Comparison of ENCODE assay signal across 15 cellular contexts in genomic region chr18:7642491-7642890, GRCh38.
DNase-seq lines count a peak whose midpoint lies in the region; ATAC-seq and TF ChIP-seq lines count a peak whose summit lies in the region.
"Had no signal": no experiment of that assay in that cellular context is flagged by ENCODE, and none has a peak within 500 bp of the region (broad histone marks: within the 10 kb centered on the region; RNA-seq: fewer than 3 reads in every experiment).

No MANE protein-coding gene starts in this region.

- POLR2A ChIA-PET in WTC11 (lab: Charles Lee): no interaction called here

- no peak for ATAC-seq in WTC11
- ATAC-seq in GM19328 (IDR thresholded peaks at IDR 0.05; ENCODE audit: unreplicated experiment): no peak

- TF ChIP-seq CTCF in WTC11 (IDR thresholded peaks at IDR 0.05): no peak
- no peak for TF ChIP-seq CTCF in nephron progenitor cell (IDR thresholded peaks at IDR 0.05)

- H3K36me3 Mint-ChIP-seq in WTC11 (no peaks in the 10 kb centered on the region), nephron progenitor cell (ENCODE audit: low read depth) (no peaks in the 10 kb centered on the region)
- H3K36me3 Mint-ChIP-seq: CD4-positive, CD25-positive, alpha-beta regulatory T cell; CD8-positive, alpha-beta memory T cell had no signal

- intact Hi-C loops in posterior vena cava (cut with DNase I): no loop called here

- no peaks in the 10 kb centered on the region for H3K9me3 Mint-ChIP-seq in WTC11
- no peaks in the 10 kb centered on the region for H3K9me3 Mint-ChIP-seq in nephron progenitor cell

- H3K27me3 Mint-ChIP-seq in WTC11 (ENCODE audit: low read depth): no peaks in the 10 kb centered on the region
- peaks cover 3% of the 10 kb centered on the region for H3K27me3 Mint-ChIP-seq in nephron progenitor cell (ENCODE audit: low read depth, poor library complexity)
- H3K27me3 Mint-ChIP-seq: CD4-positive, CD25-positive, alpha-beta regulatory T cell had no signal

- H3K27ac Mint-ChIP-seq in WTC11 (peak overlapping the region; percentile 29; the same call in 1 of the 2 replicates), nephron progenitor cell (peak overlapping the region; percentile 83)
- H3K27ac Mint-ChIP-seq: CD4-positive, CD25-positive, alpha-beta regulatory T cell; CD8-positive, alpha-beta memory T cell had no signal

- H3K4me3 Mint-ChIP-seq in WTC11 (no peak overlapping the region), nephron progenitor cell (no peak overlapping the region)
- H3K4me3 Mint-ChIP-seq: CD4-positive, CD25-positive, alpha-beta regulatory T cell; CD8-positive, alpha-beta memory T cell had no signal

- CTCF ChIA-PET in WTC11 (lab: Charles Lee): interaction anchor here (1.1 kb wide), 1 partner anchor 370 kb away, joined by 3 read pairs; no protein-coding TSS in a partner anchor

- peak; percentile 29 for DNase-seq in H4 (ENCODE audit: low spot score)
- DNase-seq in WTC11 (ENCODE audit: low spot score): no peak
- DNase-seq in nephron progenitor cell: no peak
- DNase-seq in SKM-1 treated with dmso at 0.1 percent for 144 hours (lab: John Stamatoyannopoulos, UW; ENCODE audit: unreplicated experiment): no peak
- DNase-seq in posterior vena cava (ENCODE audit: low spot score): no peak
- DNase-seq: ACHN; BE2C; C1 segment of cervical spinal cord; CD4-positive, CD25-positive, alpha-beta regulatory T cell; CD8-positive, alpha-beta memory T cell; COR-L47; DMS 273 treated with DMSO at 0.1 percent for 48 hours; DMS79; GDM1 had no signal

- H3K4me1 Mint-ChIP-seq in WTC11 (peaks cover 20% of the 10 kb centered on the region), nephron progenitor cell (peaks cover 23% of the 10 kb centered on the region)
- H3K4me1 Mint-ChIP-seq: CD4-positive, CD25-positive, alpha-beta regulatory T cell; CD8-positive, alpha-beta memory T cell had no signal

TF ChIP-seq in WTC11, 78 proteins besides CTCF, POLR2A, EP300 and RAD21:
- TF ChIP-seq SMAD4 (CRISPR knock-in tag; IDR thresholded peaks at IDR 0.05): no peak
- no peak for TF ChIP-seq GTF2I (CRISPR knock-in tag; conservative IDR thresholded peaks at IDR 0.05)
- TF ChIP-seq E2F4 (CRISPR knock-in tag; IDR thresholded peaks at IDR 0.05; ENCODE audit: borderline replicate concordance, low read depth): no peak
- no peak for TF ChIP-seq NFYB (CRISPR knock-in tag; conservative IDR thresholded peaks at IDR 0.05; ENCODE audit: low read depth)
- TF ChIP-seq ARID4B (CRISPR knock-in tag; IDR thresholded peaks at IDR 0.05; ENCODE audit: borderline replicate concordance): no peak
- no peak for TF ChIP-seq ZNF263 (CRISPR knock-in tag; IDR thresholded peaks at IDR 0.05; ENCODE audit: low read depth)
- no peak for TF ChIP-seq SMAD3 (CRISPR knock-in tag; IDR thresholded peaks at IDR 0.05; ENCODE audit: borderline replicate concordance)
- no peak for TF ChIP-seq ATF2 (CRISPR knock-in tag; IDR thresholded peaks at IDR 0.05; ENCODE audit: borderline replicate concordance, low read depth)
- TF ChIP-seq PRRX2 (CRISPR knock-in tag; IDR thresholded peaks at IDR 0.05): no peak
- TF ChIP-seq KAT7 (CRISPR knock-in tag; IDR thresholded peaks at IDR 0.05; ENCODE audit: borderline replicate concordance): no peak
- TF ChIP-seq OVOL2 (CRISPR knock-in tag; IDR thresholded peaks at IDR 0.05; ENCODE audit: borderline replicate concordance): no peak
- TF ChIP-seq JUN (CRISPR knock-in tag; IDR thresholded peaks at IDR 0.05): no peak
- no peak for TF ChIP-seq ESRRA (CRISPR knock-in tag; IDR thresholded peaks at IDR 0.05; ENCODE audit: borderline replicate concordance)
- TF ChIP-seq ZNF396 (CRISPR knock-in tag; IDR thresholded peaks at IDR 0.05; ENCODE audit: borderline replicate concordance): no peak
- no peak for TF ChIP-seq ATF6 (CRISPR knock-in tag; IDR thresholded peaks at IDR 0.05)
- no peak for TF ChIP-seq ZMAT4 (CRISPR knock-in tag; IDR thresholded peaks at IDR 0.05)
